In genomic region chr2:63734510-63734909, GRCh38 we compare ENCODE assay signal across 19 cellular contexts.
DNase-seq lines count a peak whose midpoint lies in the region; ATAC-seq and TF ChIP-seq lines count a peak whose summit lies in the region.
"Had no signal": no experiment of that assay in that cellular context is flagged by ENCODE, and none has a peak within 500 bp of the region (broad histone marks: within the 10 kb centered on the region; RNA-seq: fewer than 3 reads in every experiment).

No MANE protein-coding gene starts in this region.

- H3K36me3 Mint-ChIP-seq in MCF 10A (ENCODE audit: insufficient read depth, unreplicated experiment), result no peaks in the 10 kb centered on the region

- H3K4me1 Mint-ChIP-seq in MCF 10A (ENCODE audit: insufficient read depth, unreplicated experiment), result peaks cover 40% of the 10 kb centered on the region
- H3K4me1 Mint-ChIP-seq: nephron progenitor cell, T-helper 17 cell had no signal

- no TSS peak for BruUV-seq in MCF 10A (replicated peaks; lab: Mats Ljungman, UMichigan)

- DNase-seq in MCF 10A (ENCODE audit: unreplicated experiment), result no peak
- no peak for DNase-seq in breast epithelium (ENCODE audit: low spot score in 2 of 2)
- DNase-seq in RWPE2 (ENCODE audit: low spot score), result no peak
- DNase-seq in fibroblast of the aortic adventitia (ENCODE audit: low read depth), result peak; percentile 66
- no peak for DNase-seq in middle frontal gyrus (ENCODE audit: extremely low spot score, low spot score)
- no peak for DNase-seq in ACHN
- no peak for DNase-seq in stimulated activated CD8-positive, alpha-beta memory T cell treated with anti-CD3 and anti-CD28 coated beads, Interleukin-4, amount 100 ng/mL, for 48 hours
- DNase-seq: activated effector memory CD4-positive, alpha-beta T cell treated with anti-CD3 and anti-CD28 coated beads, Interleukin-2, amount 50 U/mL, for 16 hours; anterior cingulate cortex; glutamatergic neuron; H9; NCI-H187 treated with DMSO at 0.1 percent for 48 hours; NCI-H82; nephron progenitor cell; T-helper 17 cell had no signal

- H3K4me3 Mint-ChIP-seq in MCF 10A (ENCODE audit: unreplicated experiment), result no peak overlapping the region
- H3K4me3 Mint-ChIP-seq: H9, nephron progenitor cell, T-helper 17 cell had no signal

- TF ChIP-seq POLR2A in breast epithelium (IDR thresholded peaks at IDR 0.05), result no peak

- H3K9me3 Mint-ChIP-seq in MCF 10A (ENCODE audit: unreplicated experiment), result no peaks in the 10 kb centered on the region
- H3K9me3 Mint-ChIP-seq: nephron progenitor cell had no signal

- H3K27ac Mint-ChIP-seq in MCF 10A (ENCODE audit: low read depth, unreplicated experiment), result peak overlapping the region; percentile 90
- H3K27ac Mint-ChIP-seq: nephron progenitor cell, T-helper 17 cell had no signal

- no peaks in the 10 kb centered on the region for H3K9me3 ChIP-seq in breast epithelium
- no peaks in the 10 kb centered on the region for H3K9me3 ChIP-seq in RWPE2 (ENCODE audit: severe bottlenecking)

- POLR2A ChIA-PET in MCF 10A (lab: Yijun Ruan, JAX), result interaction anchor here (1.1 to 12.7 kb wide), 5 partner anchors 18 to 109 kb away, joined by 3 to 321 read pairs (median 6); partner anchors contain the start of gene UGP2

- ATAC-seq in RWPE2 (ENCODE audit: low read depth) (no peak), HG02870 (IDR thresholded peaks at IDR 0.05; ENCODE audit: unreplicated experiment) (no peak)
- ATAC-seq: activated CD4-positive, CD25-positive, alpha-beta regulatory T cell treated with anti-CD3 and anti-CD28 coated beads, Interleukin-2, amount 50 U/mL, for 24 hours; GM12878; T-helper 17 cell had no signal

- H3K27ac ChIP-seq in breast epithelium (no peak overlapping the region), RWPE2 (ENCODE audit: poor library complexity, severe bottlenecking) (peak overlapping the region; percentile 91)
- H3K27ac ChIP-seq: coronary artery had no signal

- no peaks in the 10 kb centered on the region for H3K27me3 Mint-ChIP-seq in MCF 10A (ENCODE audit: insufficient read depth, unreplicated experiment)

- H3K27me3 ChIP-seq in breast epithelium (no peaks in the 10 kb centered on the region), RWPE2 (ENCODE audit: insufficient read depth, poor library complexity, severe bottlenecking) (no peaks in the 10 kb centered on the region)

- H3K4me3 ChIP-seq in breast epithelium (no peak overlapping the region), RWPE2 (ENCODE audit: severe bottlenecking) (no peak overlapping the region), fibroblast of the aortic adventitia (ENCODE audit: low read depth, low read length) (no peak overlapping the region)
- H3K4me3 ChIP-seq: coronary artery, GM12878 had no signal

- CTCF ChIA-PET in MCF 10A (lab: Yijun Ruan, JAX), result interaction anchor here (0.6 to 1.6 kb wide), 2 partner anchors 26 to 57 kb away, joined by 3 to 4 read pairs; no protein-coding TSS in a partner anchor

- in situ Hi-C loops in ACHN (cut with HindIII; ENCODE audit: low pct_ligation_motif_present, low pct_unique_long_range_greater_than_20kb, low sequenced_read_pairs), result no loop called here

- H3K36me3 ChIP-seq in breast epithelium (no peaks in the 10 kb centered on the region), RWPE2 (ENCODE audit: low read depth) (no peaks in the 10 kb centered on the region)

- TF ChIP-seq CTCF in MCF 10A (IDR thresholded peaks at IDR 0.05; ENCODE audit: unreplicated experiment) (no peak), breast epithelium (IDR thresholded peaks at IDR 0.05) (no peak), RWPE2 (IDR thresholded peaks at IDR 0.05; ENCODE audit: poor library complexity, severe bottlenecking) (no peak), fibroblast of the aortic adventitia (IDR thresholded peaks at IDR 0.05; ENCODE audit: insufficient read depth, low read length) (no peak)

- intact Hi-C loops in MCF 10A (cut with micrococcal nuclease) (no loop called here), breast epithelium (cut with DNase I; ENCODE audit: low total_unique reads) (no loop called here)

- peaks cover 0 to 4% of the 10 kb centered on the region in 2 donors for H3K4me1 ChIP-seq in breast epithelium
- peaks cover 45% of the 10 kb centered on the region for H3K4me1 ChIP-seq in RWPE2 (ENCODE audit: insufficient read depth, poor library complexity, severe bottlenecking)
